Comparison of ENCODE assay signal across 10 cellular contexts in genomic region chr11:47247502-47247901, GRCh38. TPM values are rescaled to one million over a fixed set of nuclear protein-coding genes. Genes with fewer than 3 reads are reported as not detected.
DNase-seq lines count a peak whose midpoint lies in the region; ATAC-seq and TF ChIP-seq lines count a peak whose summit lies in the region.
"Had no signal": no experiment of that assay in that cellular context is flagged by ENCODE, and none has a peak within 500 bp of the region (broad histone marks: within the 10 kb centered on the region; RNA-seq: fewer than 3 reads in every experiment).

No MANE protein-coding gene starts in this region.

- H4K20me1 ChIP-seq in DND-41 (ENCODE audit: insufficient read depth, low read length) (no peaks in the 10 kb centered on the region), OCI-LY1 (ENCODE audit: insufficient read depth, low read length) (no peaks in the 10 kb centered on the region)

- no peak overlapping the region for H2AFZ ChIP-seq in DND-41 (ENCODE audit: low read depth, low read length)
- H2AFZ ChIP-seq in OCI-LY1 (ENCODE audit: low read length): no peak overlapping the region

- no peak for ATAC-seq in DND-41 (ENCODE audit: insufficient read depth, low read depth)
- ATAC-seq in GM18502 (IDR thresholded peaks at IDR 0.05; ENCODE audit: poor library complexity, unreplicated experiment): no peak
- no peak for ATAC-seq in gastroesophageal sphincter

- H3K27ac ChIP-seq in DND-41 (ENCODE audit: low read length) (no peak overlapping the region), OCI-LY1 (ENCODE audit: low read depth, low read length, poor library complexity, severe bottlenecking) (no peak overlapping the region), gastroesophageal sphincter (peak overlapping the region in 1 of 4 donors; percentile 86)

- 50% methylated on average over 1 of the region's 5 CpGs; no CpG with 5 or more reads in 1 of the 2 donors for WGBS in gastroesophageal sphincter (ENCODE audit: low coverage in 1 of 2), 2 donors

- H3K79me2 ChIP-seq in DND-41 (ENCODE audit: insufficient read depth, low read length) (peaks cover 41% of the 10 kb centered on the region), OCI-LY1 (ENCODE audit: insufficient read depth, low read length) (0 out of 2 replicates have a peak, but pooled peaks cover 4% of the 10 kb centered on the region)

- H3K9ac ChIP-seq in DND-41 (ENCODE audit: low read depth, low read length) (peak overlapping the region; percentile 87), OCI-LY1 (ENCODE audit: low read length) (no peak overlapping the region; the same call in 1 of the 2 replicates), endocrine pancreas (ENCODE audit: control insufficient read depth, insufficient read depth, low read length) (peak overlapping the region; percentile 19)

- TF ChIP-seq CTCF in DND-41 (IDR thresholded peaks at IDR 0.05; ENCODE audit: borderline replicate concordance, extremely low read depth, low read length, poor library complexity, severe bottlenecking) (no peak), OCI-LY1 (IDR thresholded peaks at IDR 0.05; ENCODE audit: low read length) (no peak), osteocyte (IDR thresholded peaks at IDR 0.05) (no peak), gastroesophageal sphincter (IDR thresholded peaks at IDR 0.05) (no peak), GM13977 (IDR thresholded peaks at IDR 0.05; ENCODE audit: extremely low read depth, insufficient read depth, missing control alignments) (no peak)

- H3K4me1 Mint-ChIP-seq in osteocyte (ENCODE audit: unreplicated experiment): peaks cover 19% of the 10 kb centered on the region

- peaks cover 31% of the 10 kb centered on the region for H3K4me1 ChIP-seq in DND-41 (ENCODE audit: insufficient read depth, low read length)
- H3K4me1 ChIP-seq in OCI-LY1 (ENCODE audit: insufficient read depth, low read length, severe bottlenecking): peaks cover 21% of the 10 kb centered on the region
- H3K4me1 ChIP-seq in endocrine pancreas (ENCODE audit: control insufficient read depth, insufficient read depth, low read length): no peaks in the 10 kb centered on the region
- peaks cover 0 to 35% (median 14%) of the 10 kb centered on the region in 3 donors for H3K4me1 ChIP-seq in gastroesophageal sphincter

- no peaks in the 10 kb centered on the region for H3F3A ChIP-seq in OCI-LY1 (ENCODE audit: insufficient read depth, low read length)

- H3K27me3 ChIP-seq in DND-41 (ENCODE audit: insufficient read depth, low read length, poor library complexity): no peaks in the 10 kb centered on the region
- H3K27me3 ChIP-seq in OCI-LY1 (ENCODE audit: insufficient read depth, low read length): no peaks in the 10 kb centered on the region
- H3K27me3 ChIP-seq in endocrine pancreas (ENCODE audit: control insufficient read depth, insufficient read depth, low read length): no peaks in the 10 kb centered on the region
- no peaks in the 10 kb centered on the region for H3K27me3 ChIP-seq in gastroesophageal sphincter
- H3K27me3 ChIP-seq: neutrophil had no signal

- H3K36me3 ChIP-seq in DND-41 (ENCODE audit: insufficient read depth, low read length) (peaks cover 28% of the 10 kb centered on the region), OCI-LY1 (ENCODE audit: insufficient read depth, low read length) (peaks cover 36% of the 10 kb centered on the region; the same call in 1 of the 2 replicates), endocrine pancreas (ENCODE audit: control insufficient read depth, insufficient read depth, low read length) (no peaks in the 10 kb centered on the region), gastroesophageal sphincter (peaks cover 0 to 47% of the 10 kb centered on the region in 2 donors)

- H3K4me2 ChIP-seq in DND-41 (ENCODE audit: insufficient read depth, low read length) (peak overlapping the region; percentile 99), OCI-LY1 (ENCODE audit: low read length) (peak overlapping the region; percentile 100)

- H3K9me3 Mint-ChIP-seq in osteocyte (ENCODE audit: unreplicated experiment): no peaks in the 10 kb centered on the region

- H3K36me3 Mint-ChIP-seq in osteocyte (ENCODE audit: unreplicated experiment): peaks cover 20% of the 10 kb centered on the region

- H3K9me3 ChIP-seq in DND-41 (ENCODE audit: insufficient read depth, low read length, severe bottlenecking) (no peaks in the 10 kb centered on the region), OCI-LY1 (ENCODE audit: low read length) (no peaks in the 10 kb centered on the region), endocrine pancreas (ENCODE audit: control insufficient read depth, low read length) (no peaks in the 10 kb centered on the region), gastroesophageal sphincter (no peaks in the 10 kb centered on the region)
- H3K9me3 ChIP-seq: neutrophil had no signal

- H3K9me2 ChIP-seq in OCI-LY1 (ENCODE audit: low read depth, low read length): no peaks in the 10 kb centered on the region

- H3K4me3 Mint-ChIP-seq in osteocyte (ENCODE audit: unreplicated experiment): peak overlapping the region; percentile 95

- H3K4me3 ChIP-seq in DND-41 (ENCODE audit: low read depth in 1 of 2, low read length in 2 of 2) (peak overlapping the region in 1 of 2 experiments; percentile 94; a peak in 3 of 4 replicates), OCI-LY1 (ENCODE audit: low read depth, low read length, poor library complexity, severe bottlenecking) (peak overlapping the region; percentile 97), endocrine pancreas (ENCODE audit: control insufficient read depth, insufficient read depth, low read length) (peak overlapping the region; percentile 84), gastroesophageal sphincter (peak overlapping the region in 1 of 2 donors; percentile 88)

- no peak for TF ChIP-seq EP300 in gastroesophageal sphincter (IDR thresholded peaks at IDR 0.05)

- no peak overlapping the region for H3K27ac Mint-ChIP-seq in osteocyte (ENCODE audit: unreplicated experiment)

- in situ Hi-C loops in GM13977 (cut with MboI; ENCODE audit: low pct_unique_long_range_greater_than_20kb, low sequenced_read_pairs, unreplicated experiment): no loop called here

- H3K27me3 Mint-ChIP-seq in osteocyte (ENCODE audit: unreplicated experiment): no peaks in the 10 kb centered on the region

- no peak for DNase-seq in DND-41
- no peak for DNase-seq in osteocyte (ENCODE audit: extremely low spot score, unreplicated experiment)
- no peak for DNase-seq in NK-92 (lab: John Stamatoyannopoulos, UW; ENCODE audit: unreplicated experiment)
- no peak for DNase-seq in GM13977 (ENCODE audit: low spot score)
- DNase-seq: NCI-H2107 had no signal

- no peak for TF ChIP-seq POLR2A in gastroesophageal sphincter (IDR thresholded peaks at IDR 0.05)

RNA-seq across cellular contexts. Expression of gene ACP2, which starts 1.1 kb away (rescaled TPM):
- total RNA-seq in osteocyte: 55.7 and 60.5 TPM in 2 replicates
- 10 to 100 TPM; 21.0 to 46.0 (median 32.0) TPM for total RNA-seq in gastroesophageal sphincter

RNA-seq across cellular contexts. Expression of gene NR1H3, which starts 10.3 kb away (rescaled TPM):
- total RNA-seq in osteocyte (10.5 and 14.4 TPM in 2 replicates), gastroesophageal sphincter (10 to 100 TPM; 14.5 to 21.0 (median 16.1) TPM)

RNA-seq across cellular contexts. Expression of gene MADD, which starts 22.4 kb away (rescaled TPM):
- total RNA-seq in osteocyte: 55.4 and 67.2 TPM in 2 replicates
- 10 to 100 TPM; 23.7 to 33.9 (median 29.4) TPM for total RNA-seq in gastroesophageal sphincter

RNA-seq across cellular contexts. Expression of gene DDB2, which starts 32.7 kb away (rescaled TPM):
- total RNA-seq in osteocyte (53.8 and 54.2 TPM in 2 replicates), gastroesophageal sphincter (10 to 100 TPM; 18.6 to 44.2 (median 28.0) TPM)
